Comparison of ENCODE assay signal across 21 cellular contexts in the genomic region with DNA sequence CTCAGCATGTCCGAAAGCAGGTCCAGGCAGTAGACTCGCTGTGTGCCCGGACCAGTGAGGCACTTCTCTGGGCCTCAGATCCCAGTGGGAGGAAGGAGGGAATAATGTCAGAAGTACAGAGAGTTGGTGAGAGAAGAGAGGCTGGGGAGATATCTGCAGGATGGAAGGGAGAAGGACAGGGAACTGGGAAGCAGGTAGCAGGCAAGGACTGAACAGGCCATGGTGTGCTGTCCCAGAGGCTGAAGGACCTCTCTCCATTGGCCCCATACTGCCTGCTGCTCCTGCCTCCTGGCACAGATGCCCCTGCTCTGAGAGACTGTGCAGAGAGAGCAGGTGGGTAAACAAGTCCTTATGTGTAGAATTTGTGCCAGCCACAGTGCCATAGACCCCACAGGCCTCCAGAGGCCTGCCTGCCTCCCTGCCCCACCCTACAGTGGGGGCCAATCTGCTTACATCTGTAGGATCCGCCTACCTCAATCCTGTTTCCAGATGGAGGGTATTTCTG. TPM values are rescaled to one million over a fixed set of nuclear protein-coding genes. Genes with fewer than 3 reads are reported as not detected.
"Had no signal": no experiment of that assay in that cellular context is flagged by ENCODE, and none has a peak within 500 bp of the region (broad histone marks: within the 10 kb centered on the region; RNA-seq: fewer than 3 reads in every experiment).

No MANE protein-coding gene starts in this region.

- DNase-seq: activated CD4-positive, alpha-beta T cell treated with anti-CD3 and anti-CD28 coated beads, Interleukin-2, amount 50 U/mL, for 1 hour; activated CD8-positive, alpha-beta memory T cell treated with anti-CD3 and anti-CD28 coated beads for 24 hours; activated naive CD8-positive, alpha-beta T cell treated with anti-CD3 and anti-CD28 coated beads, Interleukin-2, amount 10 ng/mL, durations not matched to agents 7 days and 5 days; anterior cingulate cortex; brain microvascular endothelial cell; effector CD8-positive, alpha-beta T cell; esophagus squamous epithelium; islet precursor cell; naive B cell had no signal

- H3K4me3 Mint-ChIP-seq: activated naive CD8-positive, alpha-beta T cell treated with anti-CD3 and anti-CD28 coated beads, Interleukin-2, amount 10 ng/mL, durations not matched to agents 7 days and 5 days; naive B cell; neural progenitor cell; stimulated activated effector memory CD8-positive, alpha-beta T cell treated with anti-CD3 and anti-CD28 coated beads, Interleukin-12 subunit alpha, Interleukin-12 subunit beta, amount 100 ng/mL, for 72 hours had no signal

- H3K4me1 ChIP-seq: esophagus squamous epithelium, parathyroid adenoma had no signal

- H3K4me3 ChIP-seq: esophagus squamous epithelium, hepatocyte, neural progenitor cell, thoracic aorta had no signal

- H3K9me3 ChIP-seq: esophagus squamous epithelium, thoracic aorta had no signal

- H3K27me3 ChIP-seq: brain microvascular endothelial cell had no signal

- H3K36me3 ChIP-seq: brain microvascular endothelial cell, esophagus squamous epithelium, neural progenitor cell, thoracic aorta had no signal

- ATAC-seq: left lobe of liver; stimulated activated effector memory CD8-positive, alpha-beta T cell treated with anti-CD3 and anti-CD28 coated beads, Interleukin-12 subunit alpha, Interleukin-12 subunit beta, amount 100 ng/mL, for 72 hours had no signal

- H3K9me3 Mint-ChIP-seq: activated naive CD8-positive, alpha-beta T cell treated with anti-CD3 and anti-CD28 coated beads, Interleukin-2, amount 10 ng/mL, durations not matched to agents 7 days and 5 days; naive B cell; neural progenitor cell; stimulated activated effector memory CD8-positive, alpha-beta T cell treated with anti-CD3 and anti-CD28 coated beads, Interleukin-12 subunit alpha, Interleukin-12 subunit beta, amount 100 ng/mL, for 72 hours had no signal

- H3K36me3 Mint-ChIP-seq: activated naive CD8-positive, alpha-beta T cell treated with anti-CD3 and anti-CD28 coated beads, Interleukin-2, amount 10 ng/mL, durations not matched to agents 7 days and 5 days; naive B cell; neural progenitor cell; stimulated activated effector memory CD8-positive, alpha-beta T cell treated with anti-CD3 and anti-CD28 coated beads, Interleukin-12 subunit alpha, Interleukin-12 subunit beta, amount 100 ng/mL, for 72 hours had no signal

- H3K4me1 Mint-ChIP-seq: activated naive CD8-positive, alpha-beta T cell treated with anti-CD3 and anti-CD28 coated beads, Interleukin-2, amount 10 ng/mL, durations not matched to agents 7 days and 5 days; naive B cell; stimulated activated effector memory CD8-positive, alpha-beta T cell treated with anti-CD3 and anti-CD28 coated beads, Interleukin-12 subunit alpha, Interleukin-12 subunit beta, amount 100 ng/mL, for 72 hours had no signal

- H3K27ac ChIP-seq: brain microvascular endothelial cell, esophagus squamous epithelium, hepatocyte, neural progenitor cell, parathyroid adenoma, thoracic aorta had no signal

- H3K27ac Mint-ChIP-seq: activated naive CD8-positive, alpha-beta T cell treated with anti-CD3 and anti-CD28 coated beads, Interleukin-2, amount 10 ng/mL, durations not matched to agents 7 days and 5 days; naive B cell; neural progenitor cell; stimulated activated effector memory CD8-positive, alpha-beta T cell treated with anti-CD3 and anti-CD28 coated beads, Interleukin-12 subunit alpha, Interleukin-12 subunit beta, amount 100 ng/mL, for 72 hours had no signal

RNA-seq across cellular contexts. Expression of gene CRHR1, which starts 34.2 kb away (rescaled TPM):
- total RNA-seq: activated naive CD8-positive, alpha-beta T cell treated with anti-CD3 and anti-CD28 coated beads, Interleukin-2, amount 10 ng/mL, durations not matched to agents 7 days and 5 days; endothelial cell of umbilical vein; esophagus squamous epithelium; fibroblast of villous mesenchyme; glomerular endothelial cell; hepatocyte; left lobe of liver; mononuclear cell; renal cortical epithelial cell; thoracic aorta; ureter had no signal
